In genomic region chr17:42598905-42599304, GRCh38 we compare ENCODE assay signal across 16 cellular contexts. TPM values are rescaled to one million over a fixed set of nuclear protein-coding genes. Genes with fewer than 3 reads are reported as not detected.
DNase-seq lines count a peak whose midpoint lies in the region; ATAC-seq and TF ChIP-seq lines count a peak whose summit lies in the region.
"Had no signal": no experiment of that assay in that cellular context is flagged by ENCODE, and none has a peak within 500 bp of the region (broad histone marks: within the 10 kb centered on the region; RNA-seq: fewer than 3 reads in every experiment).

No MANE protein-coding gene starts in this region.

- WGBS in heart right ventricle, 2 donors, result 16 to 28% methylated on average over 2 of the region's 2 CpGs

- no peak for TF ChIP-seq POLR2A in erythroblast (IDR thresholded peaks at IDR 0.05; ENCODE audit: low read length)

- H3K27ac ChIP-seq in right atrium auricular region, result no peak overlapping the region
- H3K27ac ChIP-seq in heart right ventricle, result peak overlapping the region in 3 of 10 donors; percentile 10 to 13 (median 12)
- H3K27ac ChIP-seq: gastroesophageal sphincter, neural progenitor cell, uterus had no signal

- H3K4me1 ChIP-seq in right atrium auricular region (peaks cover 0 to 12% of the 10 kb centered on the region in 2 donors), heart right ventricle (peaks cover 4 to 18% (median 13%) of the 10 kb centered on the region in 9 donors)
- H3K4me1 ChIP-seq: neural progenitor cell, uterus had no signal

- TF ChIP-seq CTCF in right atrium auricular region (IDR thresholded peaks at IDR 0.05), result no peak
- TF ChIP-seq CTCF in heart right ventricle (IDR thresholded peaks at IDR 0.05), result no peak

- H3K9me3 ChIP-seq in right atrium auricular region, result no peaks in the 10 kb centered on the region
- H3K9me3 ChIP-seq in heart right ventricle, result no peaks in the 10 kb centered on the region
- H3K9me3 ChIP-seq: gastroesophageal sphincter, uterus had no signal

- no peaks in the 10 kb centered on the region for H3K27me3 ChIP-seq in right atrium auricular region
- no peaks in the 10 kb centered on the region for H3K27me3 ChIP-seq in heart right ventricle
- H3K27me3 ChIP-seq: gastroesophageal sphincter, neural progenitor cell, uterus had no signal

- intact Hi-C loops in Right ventricle myocardium superior (cut with DNase I), result no loop called here
- intact Hi-C loops in heart right ventricle (cut with DNase I), result no loop called here

- ATAC-seq in Right ventricle myocardium superior (ENCODE audit: poor library complexity), result peak; percentile 90
- ATAC-seq in heart right ventricle, result peak; percentile 49 to 87 (median 70)
- ATAC-seq in GM18517 (IDR thresholded peaks at IDR 0.05; ENCODE audit: unreplicated experiment), result no peak
- no peak for ATAC-seq in HG03025 (IDR thresholded peaks at IDR 0.05; ENCODE audit: low FRiP score, unreplicated experiment)
- ATAC-seq: gastroesophageal sphincter had no signal

- H3K4me3 ChIP-seq in right atrium auricular region (no peak overlapping the region), heart right ventricle (no peak overlapping the region)
- H3K4me3 ChIP-seq: gastroesophageal sphincter, neural progenitor cell, uterus had no signal

- peaks cover 4% of the 10 kb centered on the region for H3K36me3 ChIP-seq in right atrium auricular region
- peaks cover 0 to 56% (median 0%) of the 10 kb centered on the region in 9 donors for H3K36me3 ChIP-seq in heart right ventricle
- H3K36me3 ChIP-seq: neural progenitor cell, uterus had no signal

- no peak for DNase-seq in Right ventricle myocardium superior
- no peak for DNase-seq in right atrium auricular region (ENCODE audit: low spot score)
- DNase-seq in NCI-H524 treated with DMSO at 0.1 percent for 48 hours (lab: John Stamatoyannopoulos, UW), result peak; percentile 63
- peak in 1 of 2 donors; percentile 29 for DNase-seq in heart right ventricle
- DNase-seq in cerebellum (ENCODE audit: low spot score), result no peak
- no peak for DNase-seq in erythroblast (lab: John Stamatoyannopoulos, UW)
- DNase-seq: activated CD4-positive, alpha-beta T cell treated with anti-CD3 and anti-CD28 coated beads, Interleukin-2, amount 50 U/mL, for 4 hours; activated naive CD4-positive, alpha-beta T cell; cortex of kidney; stimulated activated CD4-positive, alpha-beta T cell treated with anti-CD3 and anti-CD28 coated beads, Interleukin-12 subunit alpha, Interleukin-12 subunit beta, amount 100 ng/mL, for 4 hours; stimulated activated CD8-positive, alpha-beta memory T cell treated with anti-CD3 and anti-CD28 coated beads, Interleukin-4, amount 100 ng/mL, for 48 hours; uterus had no signal

RNA-seq across cellular contexts. Expression of gene RETREG3, which starts 10.3 kb away (rescaled TPM):
- 21.4 TPM for total RNA-seq in Right ventricle myocardium superior
- total RNA-seq in right atrium auricular region, result 10 to 100 TPM; 30.4 to 31.1 TPM
- total RNA-seq in heart right ventricle, result 10 to 100 TPM; 18.5 to 29.9 (median 25.2) TPM
- polyA plus RNA-seq in heart right ventricle, result 10 to 100 TPM in 1 of 2 donors, 1 to 10 TPM in 1; 9.8 to 16.1 TPM
- total RNA-seq in cerebellum, result 36.8 TPM

RNA-seq across cellular contexts. Expression of gene TUBG1, which starts 10.6 kb away (rescaled TPM):
- total RNA-seq in Right ventricle myocardium superior (49.1 TPM), right atrium auricular region (10 to 100 TPM; 28.8 to 55.9 TPM), heart right ventricle (10 to 100 TPM; 28.2 to 59.8 (median 43.7) TPM), cerebellum (9.7 TPM)
- polyA plus RNA-seq in heart right ventricle, result 100 to 1,000 TPM in 1 of 2 donors, 10 to 100 TPM in 1; 33.9 to 107 TPM

RNA-seq across cellular contexts. Expression of gene PSMC3IP, which starts 21.4 kb away (rescaled TPM):
- total RNA-seq in Right ventricle myocardium superior (2.3 TPM), right atrium auricular region (1 to 10 TPM; 1.2 to 1.6 TPM), heart right ventricle (1 to 10 TPM; 1.1 to 3.1 (median 1.6) TPM), cerebellum (6.2 TPM)
- polyA plus RNA-seq in heart right ventricle, result 1 to 10 TPM; 2.9 TPM

RNA-seq across cellular contexts. Expression of gene MLX, which starts 32.0 kb away (rescaled TPM):
- total RNA-seq in Right ventricle myocardium superior (69.1 TPM), right atrium auricular region (10 to 100 TPM; 40.1 to 63.6 TPM), heart right ventricle (10 to 100 TPM; 45.7 to 87.2 (median 56.4) TPM), cerebellum (21.6 TPM)
- polyA plus RNA-seq in heart right ventricle, result 10 to 100 TPM; 55.8 to 61.2 TPM

RNA-seq across cellular contexts. Expression of gene COASY, which starts 37.0 kb away (rescaled TPM):
- total RNA-seq in Right ventricle myocardium superior (41.6 TPM), right atrium auricular region (10 to 100 TPM; 18.1 to 19.0 TPM), heart right ventricle (10 to 100 TPM; 29.7 to 56.9 (median 32.9) TPM), cerebellum (5.6 TPM)
- polyA plus RNA-seq in heart right ventricle, result 10 to 100 TPM; 46.8 to 50.8 TPM

Comparison
In these comparisons a context has a peak if more than half of its experiments do, and no peak if none do; other contexts are left out.
1. ATAC-seq: peak in Right ventricle myocardium superior (single experiment) and heart right ventricle (8 of 8); none in GM18517 (single experiment) and HG03025 (single experiment).